ENCODE assay signal across 9 cellular contexts in the genomic region with DNA sequence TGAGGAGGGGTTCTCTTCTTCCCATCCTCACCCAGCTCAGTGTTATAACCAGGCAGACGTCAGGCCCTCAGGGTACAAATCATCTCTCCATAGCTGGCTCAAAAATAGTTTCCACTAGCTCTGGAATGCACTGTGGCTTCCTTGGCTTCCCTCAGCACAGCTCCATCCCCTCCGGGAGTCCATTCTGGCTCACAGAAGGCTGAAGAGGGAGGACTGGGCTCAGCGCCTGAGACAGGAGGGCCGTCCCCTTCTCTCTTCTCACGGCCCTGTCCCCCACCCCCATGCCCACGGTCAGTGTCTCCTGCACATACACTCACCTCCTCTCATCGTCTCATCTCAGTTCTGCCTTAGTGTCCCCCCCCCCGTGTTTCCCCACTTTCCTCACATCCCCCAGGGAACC. TPM values are rescaled to one million over a fixed set of nuclear protein-coding genes. Genes with fewer than 3 reads are reported as not detected.
A peak's percentile ranks its signal among the peaks of the same experiment; 100 is the strongest.
DNase-seq lines count a peak whose midpoint lies in the region; ATAC-seq and TF ChIP-seq lines count a peak whose summit lies in the region.
"Had no signal": no experiment of that assay in that cellular context is flagged by ENCODE, and none has a peak within 500 bp of the region (broad histone marks: within the 10 kb centered on the region; RNA-seq: fewer than 3 reads in every experiment).

No MANE protein-coding gene starts in this region.

- no peaks in the 10 kb centered on the region for H3K27me3 ChIP-seq in ACC112 (ENCODE audit: insufficient read depth, low read length)

- H3K36me3 ChIP-seq in ACC112 (ENCODE audit: insufficient read depth, low read length) = no peaks in the 10 kb centered on the region

- H2AFZ ChIP-seq in ACC112 (ENCODE audit: low read length, unreplicated experiment) = peak overlapping the region; percentile 61

- ATAC-seq in omental fat pad (ENCODE audit: low FRiP score) = peak; percentile 56

- no peaks in the 10 kb centered on the region for H3K79me2 ChIP-seq in ACC112 (ENCODE audit: control insufficient read depth, insufficient read depth, low read length, unreplicated experiment)

- in situ Hi-C loops in SK-MEL-5 (cut with HindIII; ENCODE audit: low pct_unique_long_range_greater_than_20kb, low sequenced_read_pairs) = no loop called here

- peak overlapping the region; percentile 69 for H3K27ac ChIP-seq in ACC112 (ENCODE audit: low read depth, low read length)

- peaks cover 18% of the 10 kb centered on the region for H3K4me1 ChIP-seq in ACC112 (ENCODE audit: control insufficient read depth, insufficient read depth, low read length, unreplicated experiment)

- peak overlapping the region; percentile 3; the same call in 1 of the 2 replicates for H3K4me3 ChIP-seq in ACC112 (ENCODE audit: low read depth, low read length)
- H3K4me3 ChIP-seq in fibroblast of villous mesenchyme (ENCODE audit: low read depth, low read length) = no peak overlapping the region

- TF ChIP-seq CTCF in fibroblast of villous mesenchyme (IDR thresholded peaks at IDR 0.05; ENCODE audit: insufficient read depth, low read depth, low read length) = no peak
- no peak for TF ChIP-seq CTCF in omental fat pad (IDR thresholded peaks at IDR 0.05)

- DNase-seq in SK-MEL-5 (ENCODE audit: low read depth, low spot score) = peak; percentile 26
- DNase-seq in fibroblast of villous mesenchyme (ENCODE audit: low read depth) = peak; percentile 76
- no peak for DNase-seq in omental fat pad (ENCODE audit: low spot score)
- no peak for DNase-seq in iPS-NIHi7 (ENCODE audit: extremely low spot score)
- DNase-seq in NCI-H1417 (lab: John Stamatoyannopoulos, UW) = no peak
- DNase-seq in stimulated activated CD4-positive, alpha-beta T cell treated with anti-CD3 and anti-CD28 coated beads, Interleukin-12 subunit alpha, Interleukin-12 subunit beta, amount 100 ng/mL, for 4 hours = no peak
- DNase-seq in NCI-H2227 treated with DMSO at 0.1 percent for 48 hours (lab: John Stamatoyannopoulos, UW) = no peak
- DNase-seq: CD4-positive, CD25-positive, alpha-beta regulatory T cell had no signal

RNA-seq across cellular contexts. Expression of gene UMPS, which starts 50.1 kb away (rescaled TPM):
- 34.9 and 37.3 TPM in 2 replicates for total RNA-seq in SK-MEL-5 (2014; rRNA removed; shearing (Covaris generic))
- 26.2 and 30.0 TPM in 2 replicates for polyA plus RNA-seq in SK-MEL-5 (2015; cell fraction: cytosol; rRNA removed)
- polyA plus RNA-seq in SK-MEL-5 (2015; cell fraction: nucleus; rRNA removed) = 19.0 and 31.4 TPM in 2 replicates
- total RNA-seq in fibroblast of villous mesenchyme (17.4 and 31.1 TPM in 2 replicates), omental fat pad (10 to 100 TPM; 20.7 to 37.2 (median 28.2) TPM)

Comparison
In these comparisons a context has a peak if more than half of its experiments do, and no peak if none do; other contexts are left out.
1. DNase-seq: peak in SK-MEL-5 (single experiment) and fibroblast of villous mesenchyme (single experiment); none in omental fat pad (single experiment), iPS-NIHi7 (single experiment), NCI-H1417 (0 of 3), stimulated activated CD4-positive, alpha-beta T cell treated with anti-CD3 and anti-CD28 coated beads, Interleukin-12 subunit alpha, Interleukin-12 subunit beta, amount 100 ng/mL, for 4 hours (single experiment) and NCI-H2227 treated with DMSO at 0.1 percent for 48 hours (single experiment).